8 cellular contexts compared by ENCODE assay signal in genomic region chr19:39445258-39446071, GRCh38. TPM values are rescaled to one million over a fixed set of nuclear protein-coding genes. Genes with fewer than 3 reads are reported as not detected.
DNase-seq lines count a peak whose midpoint lies in the region; ATAC-seq and TF ChIP-seq lines count a peak whose summit lies in the region.

Gene SUPT5H, plus strand, starts transcription at chr19:39445582. Its CDS starts 309 bp downstream, at chr19:39445891.

- H3K36me3 Mint-ChIP-seq in T-helper 1 cell treated with Interleukin-12 subunit alpha and Interleukin-12 subunit beta and Interleukin-4 antibody, amounts not matched to agents 30 μg/mL and 1 μg/mL, for 36 hours (ENCODE audit: low read depth) = peaks cover 32% of the 10 kb centered on the region

- peak within 1 kb of the TSS; percentile 94 for H3K27ac ChIP-seq in left ventricle myocardium inferior (replicated peaks)
- peak within 1 kb of the TSS; percentile 90 to 92 for H3K27ac ChIP-seq in prostate gland
- H3K27ac ChIP-seq in urinary bladder (ENCODE audit: low read depth) = peak within 1 kb of the TSS; percentile 89

- peak within 1 kb of the TSS; percentile 97 for H3K27ac Mint-ChIP-seq in T-helper 1 cell treated with Interleukin-12 subunit alpha and Interleukin-12 subunit beta and Interleukin-4 antibody, amounts not matched to agents 30 μg/mL and 1 μg/mL, for 36 hours

- WGBS in prostate gland = under 1% methylated on average over 65 of the region's 65 CpGs
- under 1% methylated on average over 65 of the region's 65 CpGs for WGBS in urinary bladder

- ATAC-seq in HG02884 (IDR thresholded peaks at IDR 0.05; ENCODE audit: unreplicated experiment) = peak; percentile 71

- DNase-seq in GM13976 (ENCODE audit: low spot score) (peak; percentile 99), NCI-H1694 (lab: John Stamatoyannopoulos, UW) (peak; percentile 97), amniotic stem cell (lab: John Stamatoyannopoulos, UW) (peak; percentile 97), left ventricle myocardium inferior (peak; percentile 97), prostate gland (ENCODE audit: low spot score) (peak; percentile 97)

- H3K4me3 ChIP-seq in left ventricle myocardium inferior = peak within 1 kb of the TSS; percentile 99
- peak within 1 kb of the TSS; percentile 85 to 94 for H3K4me3 ChIP-seq in prostate gland
- peak within 1 kb of the TSS; percentile 91 for H3K4me3 ChIP-seq in urinary bladder (ENCODE audit: low read depth, low read length)

- peak within 1 kb of the TSS; percentile 97 for H3K4me3 Mint-ChIP-seq in T-helper 1 cell treated with Interleukin-12 subunit alpha and Interleukin-12 subunit beta and Interleukin-4 antibody, amounts not matched to agents 30 μg/mL and 1 μg/mL, for 36 hours

- TF ChIP-seq CTCF in GM13976 (IDR thresholded peaks at IDR 0.05; ENCODE audit: borderline replicate concordance, control extremely low read depth, extremely low read depth, insufficient read depth, missing control alignments) (no peak), left ventricle myocardium inferior (IDR thresholded peaks at IDR 0.05; ENCODE audit: borderline replicate concordance) (no peak), prostate gland (IDR thresholded peaks at IDR 0.05) (no peak)

- in situ Hi-C loops in GM13976 (cut with MboI; ENCODE audit: low sequenced_read_pairs, unreplicated experiment) = no loop called here

- peaks cover 63% of the 10 kb centered on the region for H3K4me1 ChIP-seq in left ventricle myocardium inferior
- peaks cover 11% of the 10 kb centered on the region for H3K4me1 ChIP-seq in prostate gland (replicated peaks)
- peaks cover 5% of the 10 kb centered on the region for H3K4me1 ChIP-seq in urinary bladder (ENCODE audit: insufficient read depth)

- H3K9me3 ChIP-seq in left ventricle myocardium inferior (replicated peaks) (no peaks in the 10 kb centered on the region), prostate gland (no peaks in the 10 kb centered on the region)

- H3K27me3 ChIP-seq in left ventricle myocardium inferior (ENCODE audit: low read depth) (no peaks in the 10 kb centered on the region), prostate gland (replicated peaks; ENCODE audit: insufficient read depth) (no peaks in the 10 kb centered on the region)

- H3K27me3 Mint-ChIP-seq in T-helper 1 cell treated with Interleukin-12 subunit alpha and Interleukin-12 subunit beta and Interleukin-4 antibody, amounts not matched to agents 30 μg/mL and 1 μg/mL, for 36 hours (ENCODE audit: low read depth) = no peaks in the 10 kb centered on the region

- intact Hi-C loops in left ventricle myocardium inferior (cut with micrococcal nuclease) = no loop called here
- intact Hi-C loops in prostate gland (cut with DNase I) = no loop called here

- peak; percentile 94 for TF ChIP-seq POLR2A in prostate gland (IDR thresholded peaks at IDR 0.05)

- H3K36me3 ChIP-seq in left ventricle myocardium inferior (peaks cover 13% of the 10 kb centered on the region), prostate gland (no peaks in the 10 kb centered on the region), urinary bladder (ENCODE audit: insufficient read depth) (no peaks in the 10 kb centered on the region)

- no peaks in the 10 kb centered on the region for H3K9me3 Mint-ChIP-seq in T-helper 1 cell treated with Interleukin-12 subunit alpha and Interleukin-12 subunit beta and Interleukin-4 antibody, amounts not matched to agents 30 μg/mL and 1 μg/mL, for 36 hours

- peaks cover 45% of the 10 kb centered on the region for H3K4me1 Mint-ChIP-seq in T-helper 1 cell treated with Interleukin-12 subunit alpha and Interleukin-12 subunit beta and Interleukin-4 antibody, amounts not matched to agents 30 μg/mL and 1 μg/mL, for 36 hours (ENCODE audit: low read depth)

RNA-seq across cellular contexts. Expression of gene SUPT5H, which starts in this region (rescaled TPM):
- total RNA-seq in left ventricle myocardium inferior = 91.4 TPM
- 100 to 1,000 TPM in 1 of 2 donors, 10 to 100 TPM in 1; 79.8 to 246 TPM for total RNA-seq in prostate gland
- 24.8 TPM for total RNA-seq in urinary bladder
- 85.8 TPM for polyA plus RNA-seq in urinary bladder

Comparison
In these comparisons a context has a peak if more than half of its experiments do, and no peak if none do; other contexts are left out.
1. Peak in every context shown above with its lines: DNase-seq, ATAC-seq, H3K4me3 ChIP-seq and H3K27ac ChIP-seq.